Comparison of ENCODE assay signal across 8 cellular contexts in genomic region chr1:206725053-206725963, GRCh38. TPM values are rescaled to one million over a fixed set of nuclear protein-coding genes. Genes with fewer than 3 reads are reported as not detected.
A peak's percentile ranks its signal among the peaks of the same experiment; 100 is the strongest.
DNase-seq lines count a peak whose midpoint lies in the region; ATAC-seq lines count a peak whose summit lies in the region.

No MANE protein-coding gene starts in this region.

- DNase-seq in CD1c-positive myeloid dendritic cell (ENCODE audit: extremely low spot score) = peak; percentile 65
- peak; percentile 41 to 76 for DNase-seq in HAP-1 (ENCODE audit: low spot score in 2 of 2)
- DNase-seq in RPMI7951 (ENCODE audit: low read depth) = peak; percentile 35
- DNase-seq in activated naive CD4-positive, alpha-beta T cell treated with anti-CD3 and anti-CD28 coated beads, Interleukin-2, amount 50 U/mL, for 72 hours (ENCODE audit: low spot score in 2 of 2) = peak in 1 of 2 donors; percentile 71
- peak; percentile 37 to 42 (median 41) for DNase-seq in immature natural killer cell
- DNase-seq in stimulated activated CD8-positive, alpha-beta memory T cell treated with anti-CD3 and anti-CD28 coated beads, Interleukin-4, amount 100 ng/mL, for 48 hours = peak; percentile 81
- DNase-seq in GOT3 (lab: John Stamatoyannopoulos, UW) = no peak

- H3K27me3 ChIP-seq in HAP-1 (ENCODE audit: low read depth) = no peaks in the 10 kb centered on the region

- H3K27ac Mint-ChIP-seq in activated naive CD4-positive, alpha-beta T cell treated with anti-CD3 and anti-CD28 coated beads, Interleukin-2, amount 50 U/mL, for 72 hours = no peak overlapping the region
- H3K27ac Mint-ChIP-seq in immature natural killer cell = peak overlapping the region in 4 of 6 donors; percentile 20 to 84 (median 53)

- H3K4me3 Mint-ChIP-seq in immature natural killer cell = peak overlapping the region in 1 of 5 donors; percentile 42

- H3K4me3 ChIP-seq in HAP-1 = no peak overlapping the region

- H3K9me3 Mint-ChIP-seq in activated naive CD4-positive, alpha-beta T cell treated with anti-CD3 and anti-CD28 coated beads, Interleukin-2, amount 50 U/mL, for 72 hours = no peaks in the 10 kb centered on the region
- H3K9me3 Mint-ChIP-seq in immature natural killer cell = no peaks in the 10 kb centered on the region

- H3K27me3 Mint-ChIP-seq in immature natural killer cell (ENCODE audit: low read depth in 3 of 3) = peaks cover 2 to 12% (median 4%) of the 10 kb centered on the region in 3 donors

- H3K4me1 ChIP-seq in HAP-1 = no peaks in the 10 kb centered on the region

- H3K36me3 ChIP-seq in HAP-1 (replicated peaks) = no peaks in the 10 kb centered on the region; the same call in none of the 2 replicates

- peaks cover 72 to 84% of the 10 kb centered on the region in 2 donors for H3K4me1 Mint-ChIP-seq in immature natural killer cell

- H3K36me3 Mint-ChIP-seq in activated naive CD4-positive, alpha-beta T cell treated with anti-CD3 and anti-CD28 coated beads, Interleukin-2, amount 50 U/mL, for 72 hours = peaks cover 0 to 10% of the 10 kb centered on the region in 2 donors
- peaks cover 12 to 14% (median 13%) of the 10 kb centered on the region in 3 donors for H3K36me3 Mint-ChIP-seq in immature natural killer cell

- ATAC-seq in activated naive CD4-positive, alpha-beta T cell treated with anti-CD3 and anti-CD28 coated beads, Interleukin-2, amount 50 U/mL, for 72 hours = peak; percentile 30 to 59
- ATAC-seq in HG03175 (IDR thresholded peaks at IDR 0.05; ENCODE audit: unreplicated experiment) = no peak

- in situ Hi-C loops in HAP-1 (cut with MboI; ENCODE audit: low sequenced_read_pairs) = loop anchor here (5.0 to 25.0 kb wide), 2 partner anchors 187 to 762 kb away; partner anchors contain the start of gene CR1

- H3K9me3 ChIP-seq in HAP-1 = no peaks in the 10 kb centered on the region

RNA-seq across cellular contexts. Expression of gene MAPKAPK2, which starts 40.6 kb away (rescaled TPM):
- 20.7 and 28.6 TPM in 2 replicates for total RNA-seq in RPMI7951 (2014; rRNA removed; shearing (Covaris generic))
- total RNA-seq in activated naive CD4-positive, alpha-beta T cell treated with anti-CD3 and anti-CD28 coated beads, Interleukin-2, amount 50 U/mL, for 72 hours = 100 to 1,000 TPM in 1 of 2 donors, 10 to 100 TPM in 1; 69.4 to 116 TPM
- 1 to 10 TPM; 3.5 to 7.2 (median 4.1) TPM for polyA plus RNA-seq in immature natural killer cell

RNA-seq across cellular contexts. Expression of gene IL19, which starts 45.3 kb away (rescaled TPM):
- 0.24 TPM in 1 of 2 replicates, not detected in the other for total RNA-seq in RPMI7951 (2014; rRNA removed; shearing (Covaris generic))
- total RNA-seq in activated naive CD4-positive, alpha-beta T cell treated with anti-CD3 and anti-CD28 coated beads, Interleukin-2, amount 50 U/mL, for 72 hours = not detected
- polyA plus RNA-seq in immature natural killer cell = not detected

RNA-seq across cellular contexts. Expression of gene IL10, which starts 47.0 kb away (rescaled TPM):
- total RNA-seq in RPMI7951 (2014; rRNA removed; shearing (Covaris generic)) = not detected in 2 replicates
- under 1 TPM in 1 of 2 donors, not detected in 1; 0.29 TPM for total RNA-seq in activated naive CD4-positive, alpha-beta T cell treated with anti-CD3 and anti-CD28 coated beads, Interleukin-2, amount 50 U/mL, for 72 hours
- under 1 TPM in 1 of 3 donors, not detected in 2; 0.43 TPM for polyA plus RNA-seq in immature natural killer cell

Comparison
In these comparisons a context has a peak if more than half of its experiments do, and no peak if none do; other contexts are left out.
1. H3K27ac Mint-ChIP-seq: peak in immature natural killer cell (4 of 6); none in activated naive CD4-positive, alpha-beta T cell treated with anti-CD3 and anti-CD28 coated beads, Interleukin-2, amount 50 U/mL, for 72 hours (0 of 2).